ENCODE assay signal across 12 cellular contexts in genomic region chr6:4320860-4321259, GRCh38.
A peak's percentile ranks its signal among the peaks of the same experiment; 100 is the strongest.
DNase-seq lines count a peak whose midpoint lies in the region; ATAC-seq and TF ChIP-seq lines count a peak whose summit lies in the region.
"Had no signal": no experiment of that assay in that cellular context is flagged by ENCODE, and none has a peak within 500 bp of the region (broad histone marks: within the 10 kb centered on the region; RNA-seq: fewer than 3 reads in every experiment).

No MANE protein-coding gene starts in this region.

- no peak for TF ChIP-seq EP300 in ovary (IDR thresholded peaks at IDR 0.05)

- DNase-seq in A172 (ENCODE audit: low spot score) (peak; percentile 98), HFF-Myc (ENCODE audit: extremely low read depth, low read depth) (peak; percentile 77), amniotic stem cell (lab: John Stamatoyannopoulos, UW) (peak; percentile 75), left colon (no peak), HuH-7 (ENCODE audit: low spot score) (no peak), retina (no peak), ovary (no peak)
- no peak for DNase-seq in effector memory CD8-positive, alpha-beta T cell
- DNase-seq: activated CD4-positive, CD25-positive, alpha-beta regulatory T cell; activated naive CD8-positive, alpha-beta T cell treated with anti-CD3 and anti-CD28 coated beads, Interleukin-2, amount 10 ng/mL, durations not matched to agents 7 days and 5 days; Calu3; NCI-H510A had no signal

- no peaks in the 10 kb centered on the region for H3K4me1 ChIP-seq in ovary (ENCODE audit: insufficient read depth)

- TF ChIP-seq CTCF in HFF-Myc (IDR thresholded peaks at IDR 0.05; ENCODE audit: low read depth, low read length, missing control alignments), result no peak
- TF ChIP-seq CTCF in ovary (IDR thresholded peaks at IDR 0.05), result no peak

- no peaks in the 10 kb centered on the region for H3K27me3 ChIP-seq in ovary

- no peak overlapping the region for H3K4me3 Mint-ChIP-seq in effector memory CD8-positive, alpha-beta T cell
- H3K4me3 Mint-ChIP-seq: activated naive CD8-positive, alpha-beta T cell treated with anti-CD3 and anti-CD28 coated beads, Interleukin-2, amount 10 ng/mL, durations not matched to agents 7 days and 5 days had no signal

- peak; percentile 52 for ATAC-seq in left colon
- no peak for ATAC-seq in effector memory CD8-positive, alpha-beta T cell (replicated peaks)

- H3K36me3 Mint-ChIP-seq in effector memory CD8-positive, alpha-beta T cell (ENCODE audit: insufficient read depth), result no peaks in the 10 kb centered on the region
- H3K36me3 Mint-ChIP-seq: activated naive CD8-positive, alpha-beta T cell treated with anti-CD3 and anti-CD28 coated beads, Interleukin-2, amount 10 ng/mL, durations not matched to agents 7 days and 5 days had no signal

- H3K27ac ChIP-seq in ovary, result no peak overlapping the region

- intact Hi-C loops in left colon (cut with DNase I, micrococcal nuclease), result no loop called here
- intact Hi-C loops in ovary (cut with DNase I), result no loop called here

- H3K4me3 ChIP-seq in HFF-Myc (replicated peaks; ENCODE audit: low read depth, low read length), result no peak overlapping the region
- no peak overlapping the region for H3K4me3 ChIP-seq in ovary

- no peaks in the 10 kb centered on the region for H3K4me1 Mint-ChIP-seq in effector memory CD8-positive, alpha-beta T cell (ENCODE audit: low read depth in 2 of 2)
- H3K4me1 Mint-ChIP-seq: activated naive CD8-positive, alpha-beta T cell treated with anti-CD3 and anti-CD28 coated beads, Interleukin-2, amount 10 ng/mL, durations not matched to agents 7 days and 5 days had no signal

- no peaks in the 10 kb centered on the region for H3K36me3 ChIP-seq in ovary

- 8 to 16% (median 11%) methylated on average over 1 of the region's 1 CpG for WGBS in ovary, 3 donors

- no peak overlapping the region for H3K27ac Mint-ChIP-seq in effector memory CD8-positive, alpha-beta T cell
- H3K27ac Mint-ChIP-seq: activated naive CD8-positive, alpha-beta T cell treated with anti-CD3 and anti-CD28 coated beads, Interleukin-2, amount 10 ng/mL, durations not matched to agents 7 days and 5 days had no signal

- H3K9me3 ChIP-seq in ovary, result no peaks in the 10 kb centered on the region

- no peak for TF ChIP-seq POLR2A in ovary (IDR thresholded peaks at IDR 0.05)

- H3K9me3 Mint-ChIP-seq in effector memory CD8-positive, alpha-beta T cell, result no peaks in the 10 kb centered on the region
- H3K9me3 Mint-ChIP-seq: activated naive CD8-positive, alpha-beta T cell treated with anti-CD3 and anti-CD28 coated beads, Interleukin-2, amount 10 ng/mL, durations not matched to agents 7 days and 5 days had no signal

- H3K27me3 Mint-ChIP-seq in effector memory CD8-positive, alpha-beta T cell, result peaks cover 36 to 57% of the 10 kb centered on the region in 2 donors

Comparison
In these comparisons a context has a peak if more than half of its experiments do, and no peak if none do; other contexts are left out.
1. DNase-seq: peak in A172 (single experiment), HFF-Myc (single experiment) and amniotic stem cell (single experiment); none in left colon (0 of 2), HuH-7 (single experiment), retina (single experiment), effector memory CD8-positive, alpha-beta T cell (0 of 3) and ovary (0 of 5).